In the genomic region with DNA sequence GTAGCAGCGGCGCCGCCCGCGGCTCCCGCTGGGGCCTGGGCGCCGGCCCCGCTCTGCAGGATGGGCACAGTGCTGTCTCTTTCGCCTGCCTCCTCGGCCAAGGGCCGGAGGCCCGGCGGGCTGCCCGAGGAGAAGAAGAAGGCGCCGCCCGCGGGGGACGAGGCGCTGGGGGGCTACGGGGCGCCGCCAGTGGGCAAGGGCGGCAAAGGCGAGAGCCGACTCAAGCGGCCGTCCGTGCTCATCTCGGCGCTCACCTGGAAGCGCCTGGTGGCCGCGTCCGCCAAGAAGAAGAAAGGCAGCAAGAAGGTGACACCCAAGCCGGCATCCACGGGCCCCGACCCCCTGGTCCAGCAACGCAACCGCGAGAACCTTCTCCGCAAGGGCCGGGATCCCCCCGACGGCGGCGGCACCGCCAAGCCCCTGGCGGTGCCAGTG, we compare ENCODE assay signal across 11 cellular contexts. TPM values are rescaled to one million over a fixed set of nuclear protein-coding genes. Genes with fewer than 3 reads are reported as not detected.
DNase-seq lines count a peak whose midpoint lies in the region; ATAC-seq and TF ChIP-seq lines count a peak whose summit lies in the region.
"Had no signal": no experiment of that assay in that cellular context is flagged by ENCODE, and none has a peak within 500 bp of the region (broad histone marks: within the 10 kb centered on the region; RNA-seq: fewer than 3 reads in every experiment).

No MANE protein-coding gene starts in this region.

- H3K27ac ChIP-seq in SU-DHL-6 (ENCODE audit: low read depth, low read length), result no peak overlapping the region
- no peak overlapping the region for H3K27ac ChIP-seq in iPS-20b (ENCODE audit: low read length)
- H3K27ac ChIP-seq in tibial nerve, result no peak overlapping the region

- H4K20me1 ChIP-seq in SU-DHL-6 (ENCODE audit: low read depth, low read length), result no peaks in the 10 kb centered on the region

- H3K36me3 Mint-ChIP-seq in activated CD8-positive, alpha-beta memory T cell treated with anti-CD3 and anti-CD28 coated beads, Interleukin-2, amount 10 ng/mL, durations not matched to agents 7 days and 5 days, result peaks cover 4% of the 10 kb centered on the region
- H3K36me3 Mint-ChIP-seq in osteocyte (ENCODE audit: unreplicated experiment), result no peaks in the 10 kb centered on the region
- H3K36me3 Mint-ChIP-seq: CD4-positive, CD25-positive, alpha-beta regulatory T cell had no signal

- H3K79me2 ChIP-seq in SU-DHL-6 (ENCODE audit: insufficient read depth, low read length), result no peaks in the 10 kb centered on the region

- CTCF ChIA-PET in activated CD8-positive, alpha-beta memory T cell treated with anti-CD3 and anti-CD28 coated beads, Interleukin-2, amount 10 ng/mL, durations not matched to agents 7 days and 5 days (lab: Charles Lee), result interaction anchor here (1.1 to 2.5 kb wide), 5 partner anchors 20 to 83 kb away, joined by 3 to 17 read pairs (median 3); no protein-coding TSS in a partner anchor

- no peak for TF ChIP-seq POLR2A in tibial nerve (IDR thresholded peaks at IDR 0.05)

- peak overlapping the region; percentile 90 for H2AFZ ChIP-seq in SU-DHL-6 (ENCODE audit: low read depth, low read length, severe bottlenecking)

- H3K27ac Mint-ChIP-seq in activated CD8-positive, alpha-beta memory T cell treated with anti-CD3 and anti-CD28 coated beads, Interleukin-2, amount 10 ng/mL, durations not matched to agents 7 days and 5 days, result no peak overlapping the region
- H3K27ac Mint-ChIP-seq in osteocyte (ENCODE audit: unreplicated experiment), result no peak overlapping the region
- H3K27ac Mint-ChIP-seq: CD4-positive, CD25-positive, alpha-beta regulatory T cell had no signal

- H3K27me3 ChIP-seq in SU-DHL-6 (ENCODE audit: low read length), result no peaks in the 10 kb centered on the region
- peaks cover 87% of the 10 kb centered on the region for H3K27me3 ChIP-seq in iPS-20b (ENCODE audit: insufficient read depth, low read length)
- H3K27me3 ChIP-seq in tibial nerve, result peaks cover 2 to 94% of the 10 kb centered on the region in 2 donors

- H3K9me3 ChIP-seq in SU-DHL-6 (ENCODE audit: insufficient read depth, low read length) (no peaks in the 10 kb centered on the region), iPS-20b (ENCODE audit: insufficient read depth, low read depth, low read length) (no peaks in the 10 kb centered on the region), tibial nerve (no peaks in the 10 kb centered on the region)

- peak; percentile 38 for DNase-seq in activated CD8-positive, alpha-beta memory T cell treated with anti-CD3 and anti-CD28 coated beads, Interleukin-2, amount 10 ng/mL, durations not matched to agents 7 days and 5 days
- DNase-seq in activated CD8-positive, alpha-beta memory T cell treated with anti-CD3 and anti-CD28 coated beads for 24 hours, result no peak
- no peak for DNase-seq in tibial nerve (ENCODE audit: low spot score in 2 of 2)
- no peak for DNase-seq in T-helper 2 cell
- no peak for DNase-seq in osteocyte (ENCODE audit: extremely low spot score, unreplicated experiment)
- DNase-seq in C1 segment of cervical spinal cord (lab: John Stamatoyannopoulos, UW), result no peak

- no peak for TF ChIP-seq CTCF in SU-DHL-6 (IDR thresholded peaks at IDR 0.05; ENCODE audit: insufficient read depth, low read length, poor library complexity, severe bottlenecking)
- TF ChIP-seq CTCF in tibial nerve (IDR thresholded peaks at IDR 0.05), result no peak
- no peak for TF ChIP-seq CTCF in osteocyte (IDR thresholded peaks at IDR 0.05)

- no peaks in the 10 kb centered on the region for H3K9me3 Mint-ChIP-seq in activated CD8-positive, alpha-beta memory T cell treated with anti-CD3 and anti-CD28 coated beads, Interleukin-2, amount 10 ng/mL, durations not matched to agents 7 days and 5 days (ENCODE audit: low read depth)
- H3K9me3 Mint-ChIP-seq in osteocyte (ENCODE audit: unreplicated experiment), result no peaks in the 10 kb centered on the region

- WGBS in tibial nerve, 2 donors, result 2 to 3% methylated on average over 21 to 39 of the region's 50 CpGs

- peaks cover 12% of the 10 kb centered on the region for H3K4me1 Mint-ChIP-seq in activated CD8-positive, alpha-beta memory T cell treated with anti-CD3 and anti-CD28 coated beads, Interleukin-2, amount 10 ng/mL, durations not matched to agents 7 days and 5 days
- H3K4me1 Mint-ChIP-seq in osteocyte (ENCODE audit: unreplicated experiment), result peaks cover 17% of the 10 kb centered on the region

- H3K9ac ChIP-seq in SU-DHL-6 (ENCODE audit: low read length) (peak overlapping the region; percentile 58), iPS-20b (ENCODE audit: low read depth, low read length) (no peak overlapping the region)

- H3K4me3 Mint-ChIP-seq in activated CD8-positive, alpha-beta memory T cell treated with anti-CD3 and anti-CD28 coated beads, Interleukin-2, amount 10 ng/mL, durations not matched to agents 7 days and 5 days, result no peak overlapping the region
- no peak overlapping the region for H3K4me3 Mint-ChIP-seq in osteocyte (ENCODE audit: unreplicated experiment)

- no peaks in the 10 kb centered on the region for H3F3A ChIP-seq in SU-DHL-6 (ENCODE audit: insufficient read depth)

- peak overlapping the region; percentile 50 for H3K4me2 ChIP-seq in SU-DHL-6 (ENCODE audit: low read depth, low read length, poor library complexity, severe bottlenecking)

- no peaks in the 10 kb centered on the region for H3K36me3 ChIP-seq in SU-DHL-6 (ENCODE audit: low read length)
- H3K36me3 ChIP-seq in iPS-20b (ENCODE audit: insufficient read depth, low read depth, low read length), result no peaks in the 10 kb centered on the region
- H3K36me3 ChIP-seq in tibial nerve, result no peaks in the 10 kb centered on the region

- no peaks in the 10 kb centered on the region for H3K9me2 ChIP-seq in SU-DHL-6 (replicated peaks; ENCODE audit: insufficient read depth, low read length)

- H3K4me1 ChIP-seq in iPS-20b (ENCODE audit: insufficient read depth, low read length), result peaks cover 15% of the 10 kb centered on the region
- peaks cover 0 to 31% (median 4%) of the 10 kb centered on the region in 4 donors for H3K4me1 ChIP-seq in tibial nerve

- TF ChIP-seq EP300 in tibial nerve (IDR thresholded peaks at IDR 0.05), result no peak

- H3K4me3 ChIP-seq in SU-DHL-6 (ENCODE audit: insufficient read depth, low read length, poor library complexity, severe bottlenecking) (peak overlapping the region; percentile 63), iPS-20b (ENCODE audit: low read length) (peak overlapping the region; percentile 89; the same call in 1 of the 2 replicates), tibial nerve (peak overlapping the region in 3 of 4 donors; percentile 11 to 46 (median 38))

- no peak for ATAC-seq in activated CD8-positive, alpha-beta memory T cell treated with anti-CD3 and anti-CD28 coated beads, Interleukin-2, amount 10 ng/mL, durations not matched to agents 7 days and 5 days

- peaks cover 78% of the 10 kb centered on the region for H3K27me3 Mint-ChIP-seq in activated CD8-positive, alpha-beta memory T cell treated with anti-CD3 and anti-CD28 coated beads, Interleukin-2, amount 10 ng/mL, durations not matched to agents 7 days and 5 days
- H3K27me3 Mint-ChIP-seq in osteocyte (ENCODE audit: unreplicated experiment), result peaks cover 82% of the 10 kb centered on the region

RNA-seq across cellular contexts. Expression of a gene that starts 0.3 kb away (rescaled TPM):
- not detected for total RNA-seq in activated CD8-positive, alpha-beta memory T cell treated with anti-CD3 and anti-CD28 coated beads, Interleukin-2, amount 10 ng/mL, durations not matched to agents 7 days and 5 days
- total RNA-seq in tibial nerve (not detected), osteocyte (not detected in 2 replicates)
- total RNA-seq: CD4-positive, CD25-positive, alpha-beta regulatory T cell; T-helper 1 cell treated with Interleukin-12 subunit alpha and Interleukin-12 subunit beta and Interleukin-4 antibody, amounts not matched to agents 30 ng/mL and 1 ng/mL, for 36 hours had no signal

RNA-seq across cellular contexts. Expression of a gene that starts 25.2 kb away (rescaled TPM):
- total RNA-seq in activated CD8-positive, alpha-beta memory T cell treated with anti-CD3 and anti-CD28 coated beads, Interleukin-2, amount 10 ng/mL, durations not matched to agents 7 days and 5 days, result not detected
- total RNA-seq in tibial nerve (not detected), osteocyte (not detected in 2 replicates)
- total RNA-seq: CD4-positive, CD25-positive, alpha-beta regulatory T cell; renal cortical epithelial cell; T-helper 1 cell treated with Interleukin-12 subunit alpha and Interleukin-12 subunit beta and Interleukin-4 antibody, amounts not matched to agents 30 ng/mL and 1 ng/mL, for 36 hours had no signal

RNA-seq across cellular contexts. Expression of a gene that starts 33.4 kb away (rescaled TPM):
- total RNA-seq in activated CD8-positive, alpha-beta memory T cell treated with anti-CD3 and anti-CD28 coated beads, Interleukin-2, amount 10 ng/mL, durations not matched to agents 7 days and 5 days, result not detected
- not detected for total RNA-seq in tibial nerve
- not detected in 2 replicates for total RNA-seq in osteocyte
- total RNA-seq: CD4-positive, CD25-positive, alpha-beta regulatory T cell; renal cortical epithelial cell; T-helper 1 cell treated with Interleukin-12 subunit alpha and Interleukin-12 subunit beta and Interleukin-4 antibody, amounts not matched to agents 30 ng/mL and 1 ng/mL, for 36 hours had no signal

Comparison
In these comparisons a context has a peak if more than half of its experiments do, and no peak if none do; other contexts are left out.
1. H3K4me3 ChIP-seq: peak in every context shown above with its lines; median percentile 89 in iPS-20b; 63 in SU-DHL-6; 38 in tibial nerve.